In genomic region chr12:57983150-57983857, GRCh38 we compare ENCODE assay signal across 8 cellular contexts. TPM values are rescaled to one million over a fixed set of nuclear protein-coding genes. Genes with fewer than 3 reads are reported as not detected.
DNase-seq lines count a peak whose midpoint lies in the region; ATAC-seq and TF ChIP-seq lines count a peak whose summit lies in the region.

No MANE protein-coding gene starts in this region.

- intact Hi-C loops in sciatic nerve (cut with DNase I), result no loop called here

- TF ChIP-seq CTCF in foreskin fibroblast (IDR thresholded peaks at IDR 0.05; ENCODE audit: low read depth, low read length), result peak; percentile 49

- H3K4me3 ChIP-seq in foreskin fibroblast (ENCODE audit: low read depth in 1 of 2, low read length in 2 of 2), result no peak overlapping the region

- DNase-seq in SKM-1 treated with dmso at 0.1 percent for 144 hours (lab: John Stamatoyannopoulos, UW; ENCODE audit: unreplicated experiment) (peak; percentile 8), SKM-1 (lab: John Stamatoyannopoulos, UW; ENCODE audit: unreplicated experiment) (no peak), Kasumi-1 (lab: John Stamatoyannopoulos, UW) (peak; percentile 46 to 49), foreskin fibroblast (peak; percentile 40 to 76), sciatic nerve (ENCODE audit: low spot score) (peak; percentile 61), germinal center (ENCODE audit: low spot score) (no peak)

- peak; percentile 61 for ATAC-seq in SK-N-SH treated with all-trans-retinoic acid at 6 μM for 48 hours
- ATAC-seq in sciatic nerve, result no peak
- ATAC-seq in HG03097 (IDR thresholded peaks at IDR 0.05; ENCODE audit: low FRiP score, unreplicated experiment), result no peak

TF ChIP-seq in SK-N-SH treated with all-trans-retinoic acid at 6 μM for 48 hours, 23 proteins besides CTCF, POLR2A, EP300 and RAD21:
- TF ChIP-seq ZC3H10 (CRISPR knock-in tag; IDR thresholded peaks at IDR 0.05) (no peak), ZFP30 (CRISPR knock-in tag; IDR thresholded peaks at IDR 0.05) (no peak), CSDC2 (CRISPR knock-in tag; IDR thresholded peaks at IDR 0.05) (no peak), PPARA (CRISPR knock-in tag; IDR thresholded peaks at IDR 0.05; ENCODE audit: borderline replicate concordance) (no peak), ARNTL (CRISPR knock-in tag; IDR thresholded peaks at IDR 0.05; ENCODE audit: borderline replicate concordance, low read depth) (no peak), SNAI2 (CRISPR knock-in tag; IDR thresholded peaks at IDR 0.05) (no peak), POU6F1 (CRISPR knock-in tag; IDR thresholded peaks at IDR 0.05; ENCODE audit: borderline replicate concordance, low read depth) (no peak), ZNF70 (CRISPR knock-in tag; IDR thresholded peaks at IDR 0.05) (no peak)
- TF ChIP-seq, protein P1, sequence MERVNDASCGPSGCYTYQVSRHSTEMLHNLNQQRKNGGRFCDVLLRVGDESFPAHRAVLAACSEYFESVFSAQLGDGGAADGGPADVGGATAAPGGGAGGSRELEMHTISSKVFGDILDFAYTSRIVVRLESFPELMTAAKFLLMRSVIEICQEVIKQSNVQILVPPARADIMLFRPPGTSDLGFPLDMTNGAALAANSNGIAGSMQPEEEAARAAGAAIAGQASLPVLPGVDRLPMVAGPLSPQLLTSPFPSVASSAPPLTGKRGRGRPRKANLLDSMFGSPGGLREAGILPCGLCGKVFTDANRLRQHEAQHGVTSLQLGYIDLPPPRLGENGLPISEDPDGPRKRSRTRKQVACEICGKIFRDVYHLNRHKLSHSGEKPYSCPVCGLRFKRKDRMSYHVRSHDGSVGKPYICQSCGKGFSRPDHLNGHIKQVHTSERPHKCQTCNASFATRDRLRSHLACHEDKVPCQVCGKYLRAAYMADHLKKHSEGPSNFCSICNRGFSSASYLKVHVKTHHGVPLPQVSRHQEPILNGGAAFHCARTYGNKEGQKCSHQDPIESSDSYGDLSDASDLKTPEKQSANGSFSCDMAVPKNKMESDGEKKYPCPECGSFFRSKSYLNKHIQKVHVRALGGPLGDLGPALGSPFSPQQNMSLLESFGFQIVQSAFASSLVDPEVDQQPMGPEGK (CRISPR knock-in tag; IDR thresholded peaks at IDR 0.05; ENCODE audit: borderline replicate concordance), result no peak

RNA-seq across cellular contexts. Expression of gene ATP23, which starts 41.9 kb away (rescaled TPM):
- total RNA-seq in sciatic nerve, result 8.5 TPM

Comparison
In these comparisons a context has a peak if more than half of its experiments do, and no peak if none do; other contexts are left out.
1. DNase-seq: peak in SKM-1 treated with dmso at 0.1 percent for 144 hours (single experiment), Kasumi-1 (2 of 2), foreskin fibroblast (2 of 2) and sciatic nerve (single experiment); none in SKM-1 (single experiment) and germinal center (single experiment).